In the genomic region with DNA sequence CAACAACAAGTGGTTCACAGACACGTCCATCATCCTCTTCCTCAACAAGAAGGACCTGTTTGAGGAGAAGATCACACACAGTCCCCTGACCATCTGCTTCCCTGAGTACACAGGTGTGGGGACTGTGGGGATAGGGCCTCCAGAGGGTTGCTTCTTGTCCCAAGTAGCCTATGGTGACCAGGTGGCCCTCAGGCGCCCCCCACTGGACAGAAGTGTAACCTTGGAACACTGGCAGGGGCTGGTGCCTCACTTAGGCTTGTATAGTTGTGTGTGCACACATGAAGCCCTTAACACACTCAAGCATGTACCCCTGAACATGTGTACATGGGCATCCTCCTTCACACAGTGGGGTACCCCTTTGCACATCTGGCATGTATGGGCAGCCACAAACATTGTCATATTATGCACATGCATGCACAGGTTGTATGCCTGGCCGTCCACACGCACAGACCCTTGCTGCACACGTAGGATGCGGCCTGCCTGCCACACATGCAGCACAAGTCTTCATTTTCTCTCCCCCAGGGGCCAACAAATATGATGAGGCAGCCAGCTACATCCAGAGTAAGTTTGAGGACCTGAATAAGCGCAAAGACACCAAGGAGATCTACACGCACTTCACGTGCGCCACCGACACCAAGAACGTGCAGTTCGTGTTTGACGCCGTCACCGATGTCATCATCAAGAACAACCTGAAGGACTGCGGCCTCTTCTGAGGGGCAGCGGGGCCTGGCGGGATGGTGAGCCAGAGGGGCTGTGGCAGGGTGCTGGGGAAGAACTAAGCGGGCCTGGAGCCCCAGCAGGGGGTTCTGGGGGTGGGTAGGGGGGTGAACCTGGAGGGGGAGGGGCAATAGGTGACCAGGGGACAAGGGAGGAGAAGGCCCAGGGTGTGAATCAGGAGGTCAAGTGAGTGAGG, we compare ENCODE assay signal across 8 cellular contexts. TPM values are rescaled to one million over a fixed set of nuclear protein-coding genes. Genes with fewer than 3 reads are reported as not detected.
DNase-seq lines count a peak whose midpoint lies in the region; ATAC-seq, FAIRE-seq and TF ChIP-seq lines count a peak whose summit lies in the region.

No MANE protein-coding gene starts in this region.

- no peak overlapping the region for H2BK20ac ChIP-seq in H1 (ENCODE audit: low read length)

- intact Hi-C loops in PC-9 (cut with micrococcal nuclease; ENCODE audit: unreplicated experiment), result loop anchor here (1.0 kb wide), 1 partner anchor 30 kb away; no protein-coding TSS in a partner anchor
- intact Hi-C loops in gastrocnemius medialis (cut with DNase I; ENCODE audit: low total_unique reads), result no loop called here

- peak; percentile 68 to 82 for TF ChIP-seq RAD21 in H1 (IDR thresholded peaks at IDR 0.05 in 1 of 2, conservative IDR thresholded peaks at IDR 0.05 in 1 of 2; ENCODE audit: low read depth in 2 of 2, low read length in 2 of 2)

- no peak overlapping the region for H3K23ac ChIP-seq in H1 (ENCODE audit: insufficient read length)

- H3K18ac ChIP-seq in H1 (ENCODE audit: extremely low read depth, low read length), result no peak overlapping the region

- WGBS in H1 (ENCODE audit: extremely low coverage in 1 of 2, insufficient coverage in 1 of 2, insufficient read length in 1 of 2, insufficient replicate concordance in 2 of 2, low coverage in 1 of 2, low lambda C conversion rate in 2 of 2, missing lambda C conversion rate in 1 of 2), 2 experiments, result 86% methylated on average over 20 of the region's 20 CpGs; no CpG with 5 or more reads in 1 of the 2 experiments

- H4K5ac ChIP-seq in H1 (ENCODE audit: insufficient read length, low read depth, low read length), result no peak overlapping the region

- H4K91ac ChIP-seq in H1 (replicated peaks; ENCODE audit: insufficient read length, low read length), result no peak overlapping the region

- TF ChIP-seq EP300 in H1 (IDR thresholded peaks at IDR 0.05; ENCODE audit: borderline replicate concordance in 1 of 2, low read depth in 2 of 2, low read length in 2 of 2), result no peak

- H4K8ac ChIP-seq in H1 (ENCODE audit: extremely low read depth, insufficient read depth, low read length), result no peak overlapping the region

- H3K4me2 ChIP-seq in PC-9 (no peak overlapping the region), H1 (ENCODE audit: insufficient read depth in 1 of 2, low read depth in 2 of 2, low read length in 2 of 2) (no peak overlapping the region)

- H3K4ac ChIP-seq in H1 (replicated peaks; ENCODE audit: insufficient read length, low read depth, low read length), result no peak overlapping the region

- H3K27ac ChIP-seq in PC-9 (no peak overlapping the region), H1 (ENCODE audit: low read depth, low read length) (no peak overlapping the region), gastrocnemius medialis (peak overlapping the region in 3 of 4 donors; percentile 96 to 98 (median 98))

- TF ChIP-seq CTCF in PC-9 (conservative IDR thresholded peaks at IDR 0.05), result peak; percentile 62; the same call in 1 of the 2 replicates
- TF ChIP-seq CTCF in H1 (IDR thresholded peaks at IDR 0.05; ENCODE audit: control extremely low read depth in 1 of 3, insufficient read depth in 1 of 3, low read depth in 1 of 3, low read length in 3 of 3), result peak in 2 of 3 experiments; percentile 78 to 86; a peak in 3 of 4 replicates
- peak in 4 of 5 experiments; percentile 27 to 55 (median 39) for TF ChIP-seq CTCF in gastrocnemius medialis (IDR thresholded peaks at IDR 0.05 in 4 of 5, conservative IDR thresholded peaks at IDR 0.05 in 1 of 5)

- no peak overlapping the region for H2AK5ac ChIP-seq in H1 (ENCODE audit: low read depth, low read length)

- DNase-seq in activated T-cell treated with anti-CD3 and anti-CD28 coated beads for 48 hours (ENCODE audit: low read depth) (peak; percentile 38), PC-9 (no peak), H1 (ENCODE audit: low read depth in 1 of 2, low spot score in 2 of 2) (peak in 1 of 2 experiments; percentile 89), gastrocnemius medialis (no peak), EL (no peak)
- no peak for DNase-seq in activated T-cell treated with anti-CD3 and anti-CD28 coated beads, Interleukin-2, amount 50 U/mL, for 4 hours

- CTCF ChIA-PET in PC-9 (lab: Charles Lee) (interaction anchor here (1.3 kb wide), 1 partner anchor 11 kb away, joined by 5 read pairs; no protein-coding TSS in a partner anchor), H1 (lab: Charles Lee; ENCODE audit: partially characterized antibody) (interaction anchor here (0.7 to 53.5 kb wide), 13 partner anchors 8 to 137 kb away, joined by 3 to 2149 read pairs (median 3); a partner anchor contains a TSS)

- no peak overlapping the region for H2BK120ac ChIP-seq in H1 (replicated peaks; ENCODE audit: low read depth, low read length)

- H2BK12ac ChIP-seq in H1 (ENCODE audit: low read depth, low read length), result no peak overlapping the region; the same call in 1 of the 2 replicates

- no peak for FAIRE-seq in H1 (lab: Jason Lieb, UNC)

- in situ Hi-C loops in gastrocnemius medialis (cut with MboI; ENCODE audit: low sequenced_read_pairs in 4 of 4), result no loop called here

- no peak for ATAC-seq in activated T-cell treated with anti-CD3 and anti-CD28 coated beads, Interleukin-2, amount 50 U/mL, for 4 hours
- ATAC-seq in gastrocnemius medialis (no peak), HG03460 (IDR thresholded peaks at IDR 0.05; ENCODE audit: unreplicated experiment) (no peak), HG03135 (IDR thresholded peaks at IDR 0.05; ENCODE audit: unreplicated experiment) (no peak)

- peaks cover 6% of the 10 kb centered on the region; the same call in 1 of the 2 replicates for H3K79me1 ChIP-seq in H1 (ENCODE audit: low read depth, low read length)

- no peaks in the 10 kb centered on the region for H3K27me3 Mint-ChIP-seq in activated T-cell treated with anti-CD3 and anti-CD28 coated beads, Interleukin-2, amount 50 U/mL, for 4 hours (ENCODE audit: low read depth)

- no peaks in the 10 kb centered on the region for H3K23me2 ChIP-seq in H1 (ENCODE audit: low read depth, low read length)

- H3K4me3 ChIP-seq in PC-9 (no peak overlapping the region), H1 (ENCODE audit: extremely low read depth in 1 of 4, insufficient read depth in 2 of 4, low read depth in 3 of 4, low read length in 4 of 4) (no peak overlapping the region), gastrocnemius medialis (no peak overlapping the region)

- H3K56ac ChIP-seq in H1 (replicated peaks; ENCODE audit: insufficient read length, low read depth, low read length), result no peak overlapping the region

- H4K20me1 ChIP-seq in PC-9 (ENCODE audit: insufficient read depth), result no peaks in the 10 kb centered on the region
- H4K20me1 ChIP-seq in H1 (replicated peaks in 1 of 2; ENCODE audit: control insufficient read depth in 1 of 2, insufficient read depth in 2 of 2, low read length in 2 of 2), result peaks cover 2 to 14% of the 10 kb centered on the region in 2 experiments

- no peaks in the 10 kb centered on the region for H3K36me3 ChIP-seq in PC-9 (ENCODE audit: low read depth)
- H3K36me3 ChIP-seq in H1 (ENCODE audit: control insufficient read depth in 2 of 4, insufficient read depth in 4 of 4, low read length in 3 of 4), result peaks cover 17 to 32% (median 24%) of the 10 kb centered on the region in 4 experiments; a peak in 7 of 8 replicates
- H3K36me3 ChIP-seq in gastrocnemius medialis, result peaks cover 0 to 39% of the 10 kb centered on the region in 2 donors

- H3K4me1 Mint-ChIP-seq in activated T-cell treated with anti-CD3 and anti-CD28 coated beads, Interleukin-2, amount 50 U/mL, for 4 hours (ENCODE audit: low read depth), result peaks cover 5% of the 10 kb centered on the region

- 0 out of 2 replicates have a peak, but pooled peaks cover 4% of the 10 kb centered on the region for H3F3A ChIP-seq in PC-9 (ENCODE audit: insufficient read depth, low read depth)

- no peaks in the 10 kb centered on the region for H3K9me3 Mint-ChIP-seq in activated T-cell treated with anti-CD3 and anti-CD28 coated beads, Interleukin-2, amount 50 U/mL, for 4 hours

- no peak overlapping the region for H3K4me3 Mint-ChIP-seq in activated T-cell treated with anti-CD3 and anti-CD28 coated beads, Interleukin-2, amount 50 U/mL, for 4 hours

- no peak overlapping the region for H3K9ac ChIP-seq in H1 (replicated peaks in 1 of 4; ENCODE audit: extremely low read depth in 1 of 4, low read depth in 3 of 4, low read length in 3 of 4)

- H3K27me3 ChIP-seq in PC-9 (ENCODE audit: insufficient read depth, low read depth) (no peaks in the 10 kb centered on the region), H1 (replicated peaks in 1 of 4; ENCODE audit: control insufficient read depth in 3 of 4, extremely low read depth in 1 of 4, insufficient read depth in 3 of 4, low read length in 3 of 4) (no peaks in the 10 kb centered on the region), gastrocnemius medialis (no peaks in the 10 kb centered on the region)

- POLR2A ChIA-PET in PC-9 (lab: Charles Lee; ENCODE audit: unreplicated experiment), result no interaction called here
- POLR2A ChIA-PET in H1 (lab: Charles Lee; ENCODE audit: partially characterized antibody), result interaction anchor here (0.7 to 2.1 kb wide), 5 partner anchors 7 to 30 kb away, joined by 3 to 7 read pairs (median 3); no protein-coding TSS in a partner anchor

- no peaks in the 10 kb centered on the region; the same call in 1 of the 2 replicates for H3K4me1 ChIP-seq in PC-9 (replicated peaks; ENCODE audit: insufficient read depth)
- peaks cover 0 to 14% (median 12%) of the 10 kb centered on the region in 4 experiments; a peak in 6 of 7 replicates for H3K4me1 ChIP-seq in H1 (replicated peaks in 1 of 4; ENCODE audit: control insufficient read depth in 3 of 4, insufficient read depth in 4 of 4, low read length in 3 of 4)
- peaks cover 30 to 49% of the 10 kb centered on the region in 2 donors for H3K4me1 ChIP-seq in gastrocnemius medialis

- no peak overlapping the region for H2BK5ac ChIP-seq in H1 (ENCODE audit: low read depth, low read length)

- H2AFZ ChIP-seq in PC-9 (no peak overlapping the region), H1 (ENCODE audit: low read length) (no peak overlapping the region)

- no peak overlapping the region for H3K14ac ChIP-seq in H1 (ENCODE audit: insufficient read length)

- BruUV-seq in PC-9 (replicated peaks; lab: Mats Ljungman, UMichigan), result no TSS peak

- H3K79me2 ChIP-seq in PC-9 (ENCODE audit: low read depth) (no peaks in the 10 kb centered on the region), H1 (ENCODE audit: control insufficient read depth in 1 of 2, insufficient read depth in 2 of 2, low read length in 2 of 2) (no peaks in the 10 kb centered on the region)

- no peak overlapping the region for H2BK15ac ChIP-seq in H1 (ENCODE audit: low read length)

- H3K36me3 Mint-ChIP-seq in activated T-cell treated with anti-CD3 and anti-CD28 coated beads, Interleukin-2, amount 50 U/mL, for 4 hours (ENCODE audit: insufficient read depth), result peaks cover 8% of the 10 kb centered on the region

- no peak for TF ChIP-seq POLR2A in H1 (IDR thresholded peaks at IDR 0.05; ENCODE audit: control extremely low read depth in 1 of 2, low read depth in 2 of 2, low read length in 2 of 2)
- TF ChIP-seq POLR2A in gastrocnemius medialis (IDR thresholded peaks at IDR 0.05), result no peak

- H3K9me3 ChIP-seq in PC-9 (ENCODE audit: insufficient read depth, low read depth) (no peaks in the 10 kb centered on the region), H1 (ENCODE audit: insufficient read depth in 2 of 2, low read depth in 1 of 2, low read length in 1 of 2) (no peaks in the 10 kb centered on the region), gastrocnemius medialis (no peaks in the 10 kb centered on the region)

- no peaks in the 10 kb centered on the region for H3K9me2 ChIP-seq in PC-9 (ENCODE audit: insufficient read depth)

RNA-seq across cellular contexts. Expression of a gene that starts 11.7 kb away (rescaled TPM):
- total RNA-seq in activated T-cell treated with anti-CD3 and anti-CD28 coated beads, Interleukin-2, amount 50 U/mL, for 4 hours, result under 1 TPM; 0.35 to 0.55 (median 0.52) TPM
- total RNA-seq in PC-9 (2021) (52.4 and 92.6 TPM in 2 replicates), gastrocnemius medialis (1 to 10 TPM; 1.7 to 3.1 (median 2.1) TPM)
- total RNA-seq in H1 (2021; fragmentation: NEBNext Ultra II Directional; extraction: Animal tissue kit (Norgen Biotek cat#: 25700)), result 4.7 and 4.8 TPM in 2 replicates
- 3.0 and 7.1 TPM in 2 replicates for polyA plus RNA-seq in H1 (2011; rRNA removed)
- polyA plus RNA-seq in H1 (2011; cell fraction: cytosol; rRNA removed), result 7.4 TPM
- polyA plus RNA-seq in H1 (2011; cell fraction: nucleus; rRNA removed), result 37.5 TPM
- polyA plus RNA-seq in H1 (2012, experiment 1 of 2), result 3.1 to 6.7 TPM (median 5.4 TPM) in 4 replicates
- polyA plus RNA-seq in H1 (2012, experiment 2 of 2), result 2.1 TPM
- 2.4 TPM for polyA plus RNA-seq in H1 (2013, experiment 1 of 2)
- 2.4 TPM for polyA plus RNA-seq in H1 (2013, experiment 2 of 2)
- polyA minus RNA-seq in H1 (2011; rRNA and poly(A)+ RNA removed), result 1.2 and 1.4 TPM in 2 replicates
- polyA minus RNA-seq in H1 (2011; cell fraction: cytosol; rRNA and poly(A)+ RNA removed), result 9.0 TPM
- polyA minus RNA-seq in H1 (2011; cell fraction: nucleus; rRNA and poly(A)+ RNA removed), result 6.6 TPM

RNA-seq across cellular contexts. Expression of a gene that starts 21.2 kb away (rescaled TPM):
- total RNA-seq in activated T-cell treated with anti-CD3 and anti-CD28 coated beads, Interleukin-2, amount 50 U/mL, for 4 hours, result 100 to 1,000 TPM; 160 to 175 (median 172) TPM
- total RNA-seq in PC-9 (2021), result 156 and 201 TPM in 2 replicates
- 168 and 169 TPM in 2 replicates for total RNA-seq in H1 (2021; fragmentation: NEBNext Ultra II Directional; extraction: Animal tissue kit (Norgen Biotek cat#: 25700))
- polyA plus RNA-seq in H1 (2011; rRNA removed), result 516 and 539 TPM in 2 replicates
- polyA plus RNA-seq in H1 (2011; cell fraction: cytosol; rRNA removed), result 378 TPM
- polyA plus RNA-seq in H1 (2011; cell fraction: nucleus; rRNA removed), result 319 TPM
- 135 to 260 TPM (median 228 TPM) in 4 replicates for polyA plus RNA-seq in H1 (2012, experiment 1 of 2)
- polyA plus RNA-seq in H1 (2012, experiment 2 of 2), result 195 TPM
- polyA plus RNA-seq in H1 (2013, experiment 1 of 2), result 215 TPM
- polyA plus RNA-seq in H1 (2013, experiment 2 of 2), result 242 TPM
- 310 and 337 TPM in 2 replicates for polyA minus RNA-seq in H1 (2011; rRNA and poly(A)+ RNA removed)
- 106 TPM for polyA minus RNA-seq in H1 (2011; cell fraction: cytosol; rRNA and poly(A)+ RNA removed)
- 98.5 TPM for polyA minus RNA-seq in H1 (2011; cell fraction: nucleus; rRNA and poly(A)+ RNA removed)
- 10 to 100 TPM; 26.7 to 67.8 (median 39.8) TPM for total RNA-seq in gastrocnemius medialis

RNA-seq across cellular contexts. Expression of a gene that starts 21.7 kb away (rescaled TPM):
- under 1 TPM in 1 of 3 donors, not detected in 2; 0.13 TPM for total RNA-seq in activated T-cell treated with anti-CD3 and anti-CD28 coated beads, Interleukin-2, amount 50 U/mL, for 4 hours
- 0.35 and 0.55 TPM in 2 replicates for total RNA-seq in PC-9 (2021)
- 0.57 and 0.58 TPM in 2 replicates for total RNA-seq in H1 (2021; fragmentation: NEBNext Ultra II Directional; extraction: Animal tissue kit (Norgen Biotek cat#: 25700))
- polyA plus RNA-seq in H1 (2011; rRNA removed), result 0.68 and 0.94 TPM in 2 replicates
- polyA plus RNA-seq in H1 (2011; cell fraction: cytosol; rRNA removed), result 0.74 TPM
- polyA plus RNA-seq in H1 (2011; cell fraction: nucleus; rRNA removed), result 1.1 TPM
- polyA plus RNA-seq in H1 (2012, experiment 1 of 2), result 0.37 to 0.74 TPM (median 0.57 TPM) in 4 replicates
- polyA plus RNA-seq in H1 (2012, experiment 2 of 2), result 0.38 TPM
- polyA plus RNA-seq in H1 (2013, experiment 1 of 2), result 0.20 TPM
- 0.15 TPM for polyA plus RNA-seq in H1 (2013, experiment 2 of 2)
- 0.63 and 0.69 TPM in 2 replicates for polyA minus RNA-seq in H1 (2011; rRNA and poly(A)+ RNA removed)
- not detected for polyA minus RNA-seq in H1 (2011; cell fraction: cytosol; rRNA and poly(A)+ RNA removed)
- not detected for polyA minus RNA-seq in H1 (2011; cell fraction: nucleus; rRNA and poly(A)+ RNA removed)
- under 1 TPM in 3 of 4 donors, not detected in 1; 0.41 to 0.98 (median 0.49) TPM for total RNA-seq in gastrocnemius medialis

RNA-seq across cellular contexts. Expression of a gene that starts 35.0 kb away (rescaled TPM):
- 100 to 1,000 TPM; 339 to 366 (median 341) TPM for total RNA-seq in activated T-cell treated with anti-CD3 and anti-CD28 coated beads, Interleukin-2, amount 50 U/mL, for 4 hours
- total RNA-seq in PC-9 (2021) (93.1 and 118 TPM in 2 replicates), gastrocnemius medialis (100 to 1,000 TPM; 111 to 145 (median 127) TPM)
- 88.8 and 97.8 TPM in 2 replicates for total RNA-seq in H1 (2021; fragmentation: NEBNext Ultra II Directional; extraction: Animal tissue kit (Norgen Biotek cat#: 25700))
- polyA plus RNA-seq in H1 (2011; rRNA removed), result 76.7 and 123 TPM in 2 replicates
- 76.7 TPM for polyA plus RNA-seq in H1 (2011; cell fraction: cytosol; rRNA removed)
- 310 TPM for polyA plus RNA-seq in H1 (2011; cell fraction: nucleus; rRNA removed)
- 72.6 to 93.2 TPM (median 89.6 TPM) in 4 replicates for polyA plus RNA-seq in H1 (2012, experiment 1 of 2)
- polyA plus RNA-seq in H1 (2012, experiment 2 of 2), result 133 TPM
- 61.4 TPM for polyA plus RNA-seq in H1 (2013, experiment 1 of 2)
- polyA plus RNA-seq in H1 (2013, experiment 2 of 2), result 54.6 TPM
- 47.8 and 50.1 TPM in 2 replicates for polyA minus RNA-seq in H1 (2011; rRNA and poly(A)+ RNA removed)
- polyA minus RNA-seq in H1 (2011; cell fraction: cytosol; rRNA and poly(A)+ RNA removed), result 33.3 TPM
- 86.7 TPM for polyA minus RNA-seq in H1 (2011; cell fraction: nucleus; rRNA and poly(A)+ RNA removed)

RNA-seq across cellular contexts. Expression of a gene that starts 42.0 kb away (rescaled TPM):
- 10 to 100 TPM in 1 of 3 donors, 1 to 10 TPM in 2; 4.9 to 10.3 (median 7.2) TPM for total RNA-seq in activated T-cell treated with anti-CD3 and anti-CD28 coated beads, Interleukin-2, amount 50 U/mL, for 4 hours
- total RNA-seq in PC-9 (2021) (10.2 and 12.2 TPM in 2 replicates), gastrocnemius medialis (1 to 10 TPM in 3 of 4 donors, not detected in 1; 1.1 to 2.3 (median 1.2) TPM)
- 3.2 and 4.9 TPM in 2 replicates for total RNA-seq in H1 (2021; fragmentation: NEBNext Ultra II Directional; extraction: Animal tissue kit (Norgen Biotek cat#: 25700))
- polyA plus RNA-seq in H1 (2011; rRNA removed), result 12.2 and 13.0 TPM in 2 replicates
- polyA plus RNA-seq in H1 (2011; cell fraction: cytosol; rRNA removed), result 7.5 TPM
- polyA plus RNA-seq in H1 (2011; cell fraction: nucleus; rRNA removed), result 9.4 TPM
- 3.3 to 4.6 TPM (median 4.3 TPM) in 4 replicates for polyA plus RNA-seq in H1 (2012, experiment 1 of 2)
- 6.7 TPM for polyA plus RNA-seq in H1 (2012, experiment 2 of 2)
- polyA plus RNA-seq in H1 (2013, experiment 1 of 2), result 3.5 TPM
- 3.8 TPM for polyA plus RNA-seq in H1 (2013, experiment 2 of 2)
- polyA minus RNA-seq in H1 (2011; rRNA and poly(A)+ RNA removed), result 2.1 and 6.2 TPM in 2 replicates
- polyA minus RNA-seq in H1 (2011; cell fraction: cytosol; rRNA and poly(A)+ RNA removed), result 5.6 TPM
- 5.2 TPM for polyA minus RNA-seq in H1 (2011; cell fraction: nucleus; rRNA and poly(A)+ RNA removed)

Comparison
In these comparisons a context has a peak if more than half of its experiments do, and no peak if none do; other contexts are left out.
1. H3K27ac ChIP-seq: peak in gastrocnemius medialis (3 of 4); none in PC-9 (single experiment) and H1 (single experiment).
2. Peak in every context shown above with its lines, with median percentiles within 50 percentile points of each other: CTCF ChIP-seq.